24 cellular contexts compared by ENCODE assay signal in genomic region chr19:15829786-15830185, GRCh38. TPM values are rescaled to one million over a fixed set of nuclear protein-coding genes. Genes with fewer than 3 reads are reported as not detected.
"Had no signal": no experiment of that assay in that cellular context is flagged by ENCODE, and none has a peak within 500 bp of the region (broad histone marks: within the 10 kb centered on the region; RNA-seq: fewer than 3 reads in every experiment).

No MANE protein-coding gene starts in this region.

- H3K36me3 ChIP-seq: SJCRH30 had no signal

- H3K4me3 ChIP-seq: SJCRH30 had no signal

- H3K9ac ChIP-seq: KMS-11 had no signal

- DNase-seq: IMR-90, Kasumi-1, MM.1S, NCI-H1092 treated with DMSO at 0.1 percent for 48 hours, NCI-H1436, NCI-H187, NCI-H2029, NCI-H2081 treated with DMSO at 0.1 percent for 48 hours, NCI-H2171, NCI-H226, NCI-H446, NCI-H510A, NCI-H524 treated with DMSO at 0.1 percent for 48 hours, NCI-H69, NCI-H774, SHP77 treated with DMSO at 0.1 percent for 48 hours, SJCRH30 had no signal

- H3K9me3 ChIP-seq: SJCRH30 had no signal

- FAIRE-seq: HepG2 had no signal

- H3K27ac ChIP-seq: KMS-11, RWPE1, SJCRH30 had no signal

- H3K4me1 ChIP-seq: SJCRH30 had no signal

- H3K27me3 ChIP-seq: SJCRH30 had no signal

- H3K4me2 ChIP-seq: KMS-11 had no signal

- ATAC-seq: HepG2, Panc1, Right ventricle myocardium inferior had no signal

RNA-seq across cellular contexts. Expression of gene OR10H1, which starts 14.3 kb away (rescaled TPM):
- total RNA-seq: HepG2, HT1080, IMR-90, M059J, Right ventricle myocardium inferior, SJCRH30 had no signal
- polyA plus RNA-seq: HepG2, IMR-90 had no signal

RNA-seq across cellular contexts. Expression of gene OR10H5, which starts 42.3 kb away (rescaled TPM):
- total RNA-seq: HepG2, HT1080, IMR-90, M059J, Right ventricle myocardium inferior, SJCRH30 had no signal
- polyA plus RNA-seq: HepG2, IMR-90 had no signal
